8 cellular contexts compared by ENCODE assay signal in the genomic region with DNA sequence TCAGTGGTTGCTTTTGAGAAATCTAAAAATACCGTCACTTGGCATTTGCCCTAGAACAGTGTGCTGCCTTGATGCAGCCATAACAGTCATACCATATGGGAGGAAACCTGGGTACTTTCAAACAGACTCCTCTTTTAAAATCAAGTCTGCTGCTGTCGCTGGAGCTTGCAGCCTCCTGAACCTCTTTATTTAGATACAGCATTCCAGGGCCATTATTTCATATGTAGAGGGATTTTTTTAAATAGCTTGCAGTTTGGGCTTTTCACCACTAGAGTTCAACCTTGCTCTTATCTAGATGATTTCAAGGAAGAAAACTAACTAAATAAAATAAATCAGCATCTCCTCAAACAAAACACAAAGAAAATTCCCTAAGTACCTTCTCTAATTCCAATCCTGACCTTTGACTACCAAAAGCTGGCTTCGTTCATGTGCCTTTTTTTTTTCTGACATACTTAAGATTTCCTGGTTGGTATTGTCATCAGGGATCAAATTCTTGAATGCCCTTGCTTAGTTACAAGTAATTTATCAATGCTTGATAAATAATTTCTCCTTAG.
DNase-seq lines count a peak whose midpoint lies in the region; ATAC-seq, FAIRE-seq and TF ChIP-seq lines count a peak whose summit lies in the region.

No MANE protein-coding gene starts in this region.

- ATAC-seq in GM19328 (IDR thresholded peaks at IDR 0.05; ENCODE audit: unreplicated experiment), result no peak
- no peak for ATAC-seq in HG03520 (IDR thresholded peaks at IDR 0.05; ENCODE audit: unreplicated experiment)

- H3K27me3 ChIP-seq in BE2C, result no peaks in the 10 kb centered on the region

- DNase-seq in BE2C (no peak), H54 (ENCODE audit: insufficient read length, low spot score) (no peak), RWPE1 (ENCODE audit: low spot score) (peak; percentile 15), foreskin melanocyte (peak; percentile 15), smooth muscle cell of the brain vasculature (ENCODE audit: low read depth, low spot score) (peak; percentile 41), NCI-H345 (lab: John Stamatoyannopoulos, UW) (no peak)

- POLR2A ChIA-PET in RWPE1 (lab: Yijun Ruan, JAX; ENCODE audit: low non-redundant PET), result no interaction called here

- peak; percentile 36 for FAIRE-seq in H54 (lab: Jason Lieb, UNC)

- H3K4me1 ChIP-seq in BE2C, result no peaks in the 10 kb centered on the region

- no peaks in the 10 kb centered on the region for H3K36me3 ChIP-seq in BE2C

- TF ChIP-seq POLR2A in H54 (IDR thresholded peaks at IDR 0.05; ENCODE audit: low read depth, low read length), result no peak

- CTCF ChIA-PET in RWPE1 (lab: Yijun Ruan, JAX), result interaction anchor here (0.8 kb wide), 1 partner anchor 138 kb away, joined by 5 read pairs; no protein-coding TSS in a partner anchor

- TF ChIP-seq CTCF in BE2C (IDR thresholded peaks at IDR 0.05; ENCODE audit: low read depth, low read length) (peak; percentile 66), RWPE1 (conservative IDR thresholded peaks at IDR 0.05; ENCODE audit: low read depth) (peak; percentile 71)

- no peaks in the 10 kb centered on the region for H3K9me3 ChIP-seq in BE2C

- no peak overlapping the region for H3K4me3 ChIP-seq in BE2C (ENCODE audit: low read depth, low read length)

- no peak overlapping the region for H3K27ac ChIP-seq in RWPE1

Comparison
In these comparisons a context has a peak if more than half of its experiments do, and no peak if none do; other contexts are left out.
1. DNase-seq: peak in RWPE1 (single experiment), foreskin melanocyte (single experiment) and smooth muscle cell of the brain vasculature (single experiment); none in BE2C (single experiment), H54 (single experiment) and NCI-H345 (single experiment).